Comparison of ENCODE assay signal across 1 cellular context in genomic region chr12:6554990-6555691, GRCh38.
A peak's percentile ranks its signal among the peaks of the same experiment; 100 is the strongest.
TF ChIP-seq lines count a peak whose summit lies in the region.

No MANE protein-coding gene starts in this region.

TF ChIP-seq in HepG2, 621 proteins besides CTCF, POLR2A, EP300 and RAD21:
- peak; percentile 36; the same call in 1 of the 2 replicates for TF ChIP-seq SRY (CRISPR knock-in tag; IDR thresholded peaks at IDR 0.05)
- 0 out of 2 replicates have a peak, but pooled peaks have one; percentile 5 for TF ChIP-seq MXD3 (CRISPR knock-in tag; IDR thresholded peaks at IDR 0.05)
- TF ChIP-seq PAWR (CRISPR knock-in tag; IDR thresholded peaks at IDR 0.05; ENCODE audit: borderline replicate concordance): no peak
- TF ChIP-seq SMYD3 (CRISPR knock-in tag; IDR thresholded peaks at IDR 0.05): no peak
- 0 out of 2 replicates have a peak, but pooled peaks have one; percentile 5 for TF ChIP-seq ZSCAN25 (CRISPR knock-in tag; IDR thresholded peaks at IDR 0.05)
- TF ChIP-seq, protein P1, sequence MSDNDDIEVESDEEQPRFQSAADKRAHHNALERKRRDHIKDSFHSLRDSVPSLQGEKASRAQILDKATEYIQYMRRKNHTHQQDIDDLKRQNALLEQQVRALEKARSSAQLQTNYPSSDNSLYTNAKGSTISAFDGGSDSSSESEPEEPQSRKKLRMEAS (IDR thresholded peaks at IDR 0.05): 0 out of 2 replicates have a peak, but pooled peaks have one; percentile 11
- TF ChIP-seq ZNF558 (CRISPR knock-in tag; IDR thresholded peaks at IDR 0.05; ENCODE audit: borderline replicate concordance): peak; percentile 67; the same call in 1 of the 2 replicates
- no peak for TF ChIP-seq CC2D1A (CRISPR knock-in tag; IDR thresholded peaks at IDR 0.05)
- no peak for TF ChIP-seq GABPA (IDR thresholded peaks at IDR 0.05; ENCODE audit: low read depth, low read length)
- TF ChIP-seq GABPA (CRISPR knock-in tag; IDR thresholded peaks at IDR 0.05; ENCODE audit: low read depth): 0 out of 2 replicates have a peak, but pooled peaks have one; percentile 11
- no peak for TF ChIP-seq ZNF34 (CRISPR knock-in tag; IDR thresholded peaks at IDR 0.05; ENCODE audit: borderline replicate concordance)
- TF ChIP-seq ZSCAN21 (CRISPR knock-in tag; IDR thresholded peaks at IDR 0.05; ENCODE audit: borderline replicate concordance): 0 out of 2 replicates have a peak, but pooled peaks have one; percentile 38
- 0 out of 2 replicates have a peak, but pooled peaks have one; percentile 5 for TF ChIP-seq DMTF1 (CRISPR knock-in tag; IDR thresholded peaks at IDR 0.05)
- peak; percentile 27; the same call in 1 of the 2 replicates for TF ChIP-seq JUNB (CRISPR knock-in tag; IDR thresholded peaks at IDR 0.05; ENCODE audit: borderline replicate concordance)
TF ChIP-seq in HepG2: peak in this region for 9.
